ENCODE assay signal across 15 cellular contexts in the genomic region with DNA sequence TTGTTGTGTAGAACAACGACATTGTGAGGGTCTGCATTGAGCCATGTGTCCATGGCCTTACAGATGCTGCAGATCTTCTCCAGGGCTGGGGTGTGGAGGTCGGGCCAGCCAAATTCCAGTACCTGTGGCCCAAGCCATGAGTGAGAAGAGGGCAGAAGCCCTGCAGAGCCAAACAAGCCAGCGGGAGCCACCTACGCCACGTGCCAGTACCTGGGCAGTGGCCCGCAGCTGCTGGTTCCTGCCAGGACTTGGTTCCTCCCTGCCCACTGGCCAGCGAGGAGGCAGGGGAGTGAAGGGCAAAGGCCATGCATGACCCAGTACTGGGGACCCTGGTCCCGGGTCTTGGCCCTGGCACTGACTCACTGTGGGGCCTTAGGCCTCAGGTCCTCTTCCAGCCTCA.
DNase-seq lines count a peak whose midpoint lies in the region; ATAC-seq and TF ChIP-seq lines count a peak whose summit lies in the region.
"Had no signal": no experiment of that assay in that cellular context is flagged by ENCODE, and none has a peak within 500 bp of the region (broad histone marks: within the 10 kb centered on the region; RNA-seq: fewer than 3 reads in every experiment).

No MANE protein-coding gene starts in this region.

- H3K9me3 Mint-ChIP-seq in activated CD8-positive, alpha-beta T cell treated with anti-CD3 and anti-CD28 coated beads for 36 hours = no peaks in the 10 kb centered on the region
- H3K9me3 Mint-ChIP-seq: H9 had no signal

- CTCF ChIA-PET in activated CD8-positive, alpha-beta T cell treated with anti-CD3 and anti-CD28 coated beads for 36 hours (lab: Charles Lee) = interaction anchor here (1.0 to 1.6 kb wide), 2 partner anchors 105 to 107 kb away, joined by 3 to 4 read pairs; no protein-coding TSS in a partner anchor

- POLR2A ChIA-PET in activated CD8-positive, alpha-beta T cell treated with anti-CD3 and anti-CD28 coated beads for 36 hours (lab: Charles Lee) = no interaction called here

- no peak overlapping the region for H2AFZ ChIP-seq in smooth muscle cell (ENCODE audit: low read depth)

- H3K27ac ChIP-seq in coronary artery (peak overlapping the region; percentile 57 to 99), right atrium auricular region (peak overlapping the region; percentile 44 to 79), prostate gland (peak overlapping the region; percentile 30 to 48), thoracic aorta (peak overlapping the region; percentile 96 to 100), smooth muscle cell (ENCODE audit: low read depth) (no peak overlapping the region)

- H3K79me2 ChIP-seq in smooth muscle cell (ENCODE audit: low read depth) = peaks cover 11% of the 10 kb centered on the region

- H3K27ac Mint-ChIP-seq in activated CD8-positive, alpha-beta T cell treated with anti-CD3 and anti-CD28 coated beads for 36 hours = no peak overlapping the region
- H3K27ac Mint-ChIP-seq: H9 had no signal

- whole genome bisulfite sequencing in prostate gland = 72% methylated on average over 8 of the region's 8 CpGs
- 95% methylated on average over 8 of the region's 8 CpGs for WGBS in smooth muscle cell (ENCODE audit: low lambda C conversion rate)

- H3K4me3 Mint-ChIP-seq in activated CD8-positive, alpha-beta T cell treated with anti-CD3 and anti-CD28 coated beads for 36 hours = no peak overlapping the region
- H3K4me3 Mint-ChIP-seq: H9 had no signal

- peaks cover 98% of the 10 kb centered on the region for H4K20me1 ChIP-seq in smooth muscle cell (ENCODE audit: low read depth)

- H3K36me3 Mint-ChIP-seq in activated CD8-positive, alpha-beta T cell treated with anti-CD3 and anti-CD28 coated beads for 36 hours (ENCODE audit: low read depth) = no peaks in the 10 kb centered on the region

- intact Hi-C loops in prostate gland (cut with DNase I) = no loop called here
- intact Hi-C loops in activated CD8-positive, alpha-beta T cell treated with anti-CD3 and anti-CD28 coated beads for 36 hours (cut with micrococcal nuclease) = no loop called here

- ATAC-seq in thoracic aorta (ENCODE audit: insufficient number of reproducible peaks, low FRiP score, low read depth) (no peak), GM18870 (IDR thresholded peaks at IDR 0.05; ENCODE audit: unreplicated experiment) (no peak), HG02678 (IDR thresholded peaks at IDR 0.05; ENCODE audit: unreplicated experiment) (no peak)
- no peak for ATAC-seq in activated CD8-positive, alpha-beta T cell treated with anti-CD3 and anti-CD28 coated beads for 36 hours
- ATAC-seq: Panc1 had no signal

- H3K27me3 ChIP-seq in right atrium auricular region (no peaks in the 10 kb centered on the region), prostate gland (replicated peaks; ENCODE audit: insufficient read depth) (no peaks in the 10 kb centered on the region), thoracic aorta (replicated peaks; ENCODE audit: insufficient read depth) (no peaks in the 10 kb centered on the region), smooth muscle cell (ENCODE audit: low read depth) (no peaks in the 10 kb centered on the region)

- H3K36me3 ChIP-seq in right atrium auricular region (peaks cover 100% of the 10 kb centered on the region), prostate gland (peaks cover 3 to 17% of the 10 kb centered on the region in 2 donors), thoracic aorta (peaks cover 96% of the 10 kb centered on the region), smooth muscle cell (ENCODE audit: low read depth) (peaks cover 5% of the 10 kb centered on the region)

- H3K4me3 ChIP-seq in coronary artery = no peak overlapping the region
- H3K4me3 ChIP-seq in right atrium auricular region = no peak overlapping the region
- no peak overlapping the region for H3K4me3 ChIP-seq in prostate gland
- no peak overlapping the region for H3K4me3 ChIP-seq in thoracic aorta
- no peak overlapping the region for H3K4me3 ChIP-seq in smooth muscle cell

- no peak for TF ChIP-seq POLR2A in prostate gland (IDR thresholded peaks at IDR 0.05)

- TF ChIP-seq CTCF in coronary artery (IDR thresholded peaks at IDR 0.05) = no peak
- no peak for TF ChIP-seq CTCF in right atrium auricular region (IDR thresholded peaks at IDR 0.05)
- no peak for TF ChIP-seq CTCF in prostate gland (IDR thresholded peaks at IDR 0.05)
- TF ChIP-seq CTCF in thoracic aorta (IDR thresholded peaks at IDR 0.05) = no peak
- no peak for TF ChIP-seq CTCF in smooth muscle cell (IDR thresholded peaks at IDR 0.05; ENCODE audit: borderline replicate concordance, insufficient read depth, poor library complexity, severe bottlenecking)
- no peak for TF ChIP-seq CTCF in activated CD8-positive, alpha-beta T cell treated with anti-CD3 and anti-CD28 coated beads for 36 hours (IDR thresholded peaks at IDR 0.05)

- peaks cover 2% of the 10 kb centered on the region for H3F3A ChIP-seq in smooth muscle cell (ENCODE audit: low read depth)

- H3K9me3 ChIP-seq in right atrium auricular region (no peaks in the 10 kb centered on the region), prostate gland (no peaks in the 10 kb centered on the region), thoracic aorta (no peaks in the 10 kb centered on the region), smooth muscle cell (replicated peaks; ENCODE audit: low read depth) (no peaks in the 10 kb centered on the region)
- H3K9me3 ChIP-seq: Caco-2 had no signal

- peaks cover 0 to 62% of the 10 kb centered on the region in 2 donors for H3K4me1 ChIP-seq in right atrium auricular region
- no peaks in the 10 kb centered on the region for H3K4me1 ChIP-seq in prostate gland (replicated peaks)
- H3K4me1 ChIP-seq in thoracic aorta (ENCODE audit: control insufficient read depth in 1 of 2, low read depth in 2 of 2) = peaks cover 22 to 99% of the 10 kb centered on the region in 2 donors
- H3K4me1 ChIP-seq in smooth muscle cell (ENCODE audit: low read depth) = no peaks in the 10 kb centered on the region

- DNase-seq in coronary artery (ENCODE audit: low spot score) (no peak), right atrium auricular region (ENCODE audit: low spot score) (no peak), prostate gland (ENCODE audit: low spot score) (no peak), thoracic aorta (ENCODE audit: low spot score) (no peak), smooth muscle cell (lab: John Stamatoyannopoulos, UW; ENCODE audit: unreplicated experiment) (no peak)
- DNase-seq in activated CD8-positive, alpha-beta T cell treated with anti-CD3 and anti-CD28 coated beads for 36 hours = no peak
- DNase-seq: AML-193, Caco-2, H9, Karpas-422, NCI-H187 treated with DMSO at 0.1 percent for 48 hours, NCI-H510A had no signal

- H3K4me2 ChIP-seq in smooth muscle cell = no peak overlapping the region

- no peaks in the 10 kb centered on the region for H3K4me1 Mint-ChIP-seq in activated CD8-positive, alpha-beta T cell treated with anti-CD3 and anti-CD28 coated beads for 36 hours (ENCODE audit: low read depth)
- H3K4me1 Mint-ChIP-seq: H9 had no signal

- H3K9ac ChIP-seq in smooth muscle cell (ENCODE audit: low read depth) = no peak overlapping the region

- H3K27me3 Mint-ChIP-seq in activated CD8-positive, alpha-beta T cell treated with anti-CD3 and anti-CD28 coated beads for 36 hours = no peaks in the 10 kb centered on the region
